Comparison of ENCODE assay signal across 1 cellular context in the genomic region with DNA sequence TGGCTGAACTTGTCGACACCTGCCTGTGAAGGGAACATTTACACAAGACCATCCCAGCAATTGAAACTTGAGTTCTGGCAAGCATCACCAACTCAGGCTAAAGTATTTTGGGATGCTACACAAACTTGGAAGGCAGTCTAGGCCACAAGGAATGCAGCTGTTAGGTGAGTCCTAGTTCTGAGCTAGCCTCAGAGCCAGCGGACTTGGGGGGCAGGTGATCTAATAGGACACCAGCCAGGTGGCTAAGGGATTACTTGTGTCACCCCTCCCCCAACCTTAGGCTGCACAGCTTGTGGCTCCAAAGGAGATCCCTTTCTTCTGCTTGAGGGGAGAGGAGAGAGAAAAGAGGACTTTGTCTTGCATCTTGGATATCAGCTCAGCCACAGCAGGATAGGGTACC.
TF ChIP-seq lines count a peak whose summit lies in the region.

No MANE protein-coding gene starts in this region.

TF ChIP-seq in H1, 55 proteins besides CTCF, POLR2A, EP300 and RAD21:
- TF ChIP-seq SUZ12 (IDR thresholded peaks at IDR 0.05; ENCODE audit: low read length) (no peak), JUND (IDR thresholded peaks at IDR 0.05; ENCODE audit: low read length) (no peak), TEAD4 (IDR thresholded peaks at IDR 0.05; ENCODE audit: low read depth, low read length) (no peak), TBP (IDR thresholded peaks at IDR 0.05; ENCODE audit: low read depth, low read length) (no peak), CBX8 (IDR thresholded peaks at IDR 0.05; ENCODE audit: borderline replicate concordance, low read depth, low read length) (no peak), TCF12 (IDR thresholded peaks at IDR 0.05; ENCODE audit: low read depth, low read length) (peak; percentile 65; the same call in 1 of the 2 replicates), E2F6 (IDR thresholded peaks at IDR 0.05) (no peak; the same call in 1 of the 2 replicates)
